In the genomic region with DNA sequence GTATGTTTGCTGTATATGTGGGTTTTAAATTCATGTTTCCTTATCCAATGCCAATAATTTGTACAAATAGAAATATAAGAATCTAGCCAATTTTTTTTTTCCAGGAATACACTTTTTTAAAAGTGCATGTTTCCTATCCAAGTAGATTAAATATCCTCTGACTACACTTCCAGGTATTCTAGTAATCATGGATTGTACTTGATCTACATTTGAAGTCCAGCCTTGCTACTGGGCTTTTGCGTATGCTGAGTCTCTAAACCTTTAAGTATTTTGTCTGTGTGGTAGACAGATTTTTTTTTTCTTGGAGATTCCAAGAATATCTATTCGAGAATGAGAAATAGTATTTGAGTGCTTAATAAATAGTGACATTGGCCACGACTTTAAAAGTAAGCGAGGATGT, we compare ENCODE assay signal across 12 cellular contexts.
DNase-seq lines count a peak whose midpoint lies in the region; ATAC-seq and TF ChIP-seq lines count a peak whose summit lies in the region.
"Had no signal": no experiment of that assay in that cellular context is flagged by ENCODE, and none has a peak within 500 bp of the region (broad histone marks: within the 10 kb centered on the region; RNA-seq: fewer than 3 reads in every experiment).

No MANE protein-coding gene starts in this region.

- peak overlapping the region; percentile 68 for H3K4me3 Mint-ChIP-seq in osteocyte (ENCODE audit: unreplicated experiment)
- no peak overlapping the region for H3K4me3 Mint-ChIP-seq in activated CD4-positive, alpha-beta T cell treated with anti-CD3 and anti-CD28 coated beads for 36 hours

- H3K27ac Mint-ChIP-seq in osteocyte (ENCODE audit: unreplicated experiment): peak overlapping the region; percentile 99
- H3K27ac Mint-ChIP-seq in activated CD4-positive, alpha-beta T cell treated with anti-CD3 and anti-CD28 coated beads for 36 hours: no peak overlapping the region

- H3K27me3 Mint-ChIP-seq in osteocyte (ENCODE audit: unreplicated experiment): no peaks in the 10 kb centered on the region
- peaks cover 4% of the 10 kb centered on the region for H3K27me3 Mint-ChIP-seq in activated CD4-positive, alpha-beta T cell treated with anti-CD3 and anti-CD28 coated beads for 36 hours
- H3K27me3 Mint-ChIP-seq: progenitor cell of endocrine pancreas had no signal

- DNase-seq in osteocyte (ENCODE audit: extremely low spot score, unreplicated experiment): no peak
- DNase-seq in activated CD4-positive, alpha-beta T cell treated with anti-CD3 and anti-CD28 coated beads for 36 hours: no peak
- DNase-seq in AG20443 (ENCODE audit: low spot score): no peak
- DNase-seq: activated T-cell treated with anti-CD3 and anti-CD28 coated beads for 4 hours, body of pancreas, DMS79 had no signal

- H3K9me3 Mint-ChIP-seq in osteocyte (ENCODE audit: unreplicated experiment): no peaks in the 10 kb centered on the region
- no peaks in the 10 kb centered on the region for H3K9me3 Mint-ChIP-seq in activated CD4-positive, alpha-beta T cell treated with anti-CD3 and anti-CD28 coated beads for 36 hours (ENCODE audit: low read depth)

- H3K9me3 ChIP-seq in OCI-LY3 (ENCODE audit: insufficient read depth, low read length): no peaks in the 10 kb centered on the region
- H3K9me3 ChIP-seq in ectodermal cell (ENCODE audit: control insufficient read depth, low read length): no peaks in the 10 kb centered on the region
- H3K9me3 ChIP-seq: body of pancreas had no signal

- peak overlapping the region; percentile 72 for H3K4me2 ChIP-seq in OCI-LY3 (ENCODE audit: low read length)

- intact Hi-C loops in activated CD4-positive, alpha-beta T cell treated with anti-CD3 and anti-CD28 coated beads for 36 hours (cut with DNase I, micrococcal nuclease): no loop called here

- peak overlapping the region; percentile 65 for H3K4me3 ChIP-seq in ACC112 (ENCODE audit: low read depth, low read length)
- H3K4me3 ChIP-seq in OCI-LY3 (ENCODE audit: low read length): peak overlapping the region; percentile 56; the same call in 1 of the 2 replicates
- no peak overlapping the region for H3K4me3 ChIP-seq in ectodermal cell (ENCODE audit: insufficient read depth, low read depth, low read length)
- H3K4me3 ChIP-seq: body of pancreas had no signal

- CTCF ChIA-PET in activated CD4-positive, alpha-beta T cell treated with anti-CD3 and anti-CD28 coated beads for 36 hours (lab: Charles Lee): no interaction called here

- peak overlapping the region; percentile 97 for H3K27ac ChIP-seq in ACC112 (ENCODE audit: low read depth, low read length)
- H3K27ac ChIP-seq in OCI-LY3 (ENCODE audit: low read length): no peak overlapping the region
- H3K27ac ChIP-seq in ectodermal cell (ENCODE audit: insufficient read depth, low read depth, low read length, poor library complexity, severe bottlenecking): peak overlapping the region; percentile 44

- peak overlapping the region; percentile 82 for H2AFZ ChIP-seq in ACC112 (ENCODE audit: low read length, unreplicated experiment)
- H2AFZ ChIP-seq in OCI-LY3 (ENCODE audit: low read depth, low read length): peak overlapping the region; percentile 93

- no peaks in the 10 kb centered on the region for H4K20me1 ChIP-seq in OCI-LY3 (ENCODE audit: insufficient read depth, low read length)

- H3K4me1 Mint-ChIP-seq in osteocyte (ENCODE audit: unreplicated experiment): peaks cover 26% of the 10 kb centered on the region
- peaks cover 3% of the 10 kb centered on the region for H3K4me1 Mint-ChIP-seq in activated CD4-positive, alpha-beta T cell treated with anti-CD3 and anti-CD28 coated beads for 36 hours

- H3K27me3 ChIP-seq in ACC112 (ENCODE audit: insufficient read depth, low read length): no peaks in the 10 kb centered on the region
- peaks cover 19% of the 10 kb centered on the region for H3K27me3 ChIP-seq in OCI-LY3 (ENCODE audit: low read depth, low read length)
- H3K27me3 ChIP-seq in ectodermal cell (ENCODE audit: control insufficient read depth, insufficient read depth, low read length, poor library complexity, severe bottlenecking): no peaks in the 10 kb centered on the region
- H3K27me3 ChIP-seq: body of pancreas had no signal

- peaks cover 46% of the 10 kb centered on the region for H3K4me1 ChIP-seq in ACC112 (ENCODE audit: control insufficient read depth, insufficient read depth, low read length, unreplicated experiment)
- peaks cover 10% of the 10 kb centered on the region for H3K4me1 ChIP-seq in OCI-LY3 (ENCODE audit: low read length)
- no peaks in the 10 kb centered on the region for H3K4me1 ChIP-seq in ectodermal cell (ENCODE audit: control insufficient read depth, insufficient read depth, low read length)
- H3K4me1 ChIP-seq: body of pancreas had no signal

- H3K79me2 ChIP-seq in ACC112 (ENCODE audit: control insufficient read depth, insufficient read depth, low read length, unreplicated experiment) (no peaks in the 10 kb centered on the region), OCI-LY3 (ENCODE audit: low read length) (no peaks in the 10 kb centered on the region)

- peaks cover 59% of the 10 kb centered on the region for H3K36me3 Mint-ChIP-seq in osteocyte (ENCODE audit: unreplicated experiment)
- no peaks in the 10 kb centered on the region for H3K36me3 Mint-ChIP-seq in activated CD4-positive, alpha-beta T cell treated with anti-CD3 and anti-CD28 coated beads for 36 hours (ENCODE audit: low read depth)

- ATAC-seq in HG03045 (IDR thresholded peaks at IDR 0.05; ENCODE audit: unreplicated experiment): no peak
- no peak for ATAC-seq in activated CD4-positive, alpha-beta T cell treated with anti-CD3 and anti-CD28 coated beads for 36 hours
- no peak for ATAC-seq in GM19324 (IDR thresholded peaks at IDR 0.05; ENCODE audit: low FRiP score, unreplicated experiment)

- 95 to 96% methylated on average over 4 of the region's 4 CpGs for WGBS in ectodermal cell, 2 experiments

- H3K36me3 ChIP-seq in ACC112 (ENCODE audit: insufficient read depth, low read length) (peaks cover 45% of the 10 kb centered on the region), OCI-LY3 (replicated peaks; ENCODE audit: low read depth, low read length) (no peaks in the 10 kb centered on the region), ectodermal cell (ENCODE audit: control insufficient read depth, insufficient read depth, low read length) (peaks cover 46% of the 10 kb centered on the region)

- POLR2A ChIA-PET in activated CD4-positive, alpha-beta T cell treated with anti-CD3 and anti-CD28 coated beads for 36 hours (lab: Charles Lee): no interaction called here

- TF ChIP-seq CTCF in OCI-LY3 (IDR thresholded peaks at IDR 0.05; ENCODE audit: low read depth, low read length) (no peak), osteocyte (IDR thresholded peaks at IDR 0.05) (no peak)

- no peak overlapping the region for H3K9ac ChIP-seq in OCI-LY3 (ENCODE audit: low read length)
